In genomic region chr12:128267651-128268347, GRCh38 we compare ENCODE assay signal across 15 cellular contexts. TPM values are rescaled to one million over a fixed set of nuclear protein-coding genes. Genes with fewer than 3 reads are reported as not detected.
DNase-seq lines count a peak whose midpoint lies in the region; ATAC-seq, FAIRE-seq and TF ChIP-seq lines count a peak whose summit lies in the region.
"Had no signal": no experiment of that assay in that cellular context is flagged by ENCODE, and none has a peak within 500 bp of the region (broad histone marks: within the 10 kb centered on the region; RNA-seq: fewer than 3 reads in every experiment).

No MANE protein-coding gene starts in this region.

- WGBS in psoas muscle, 3 donors = 1 to 2% (median 2%) methylated on average over 38 to 44 of the region's 44 CpGs

- TF ChIP-seq CTCF in psoas muscle (IDR thresholded peaks at IDR 0.05) = no peak
- TF ChIP-seq CTCF in D721Med (IDR thresholded peaks at IDR 0.05; ENCODE audit: insufficient read depth, missing control alignments) = no peak

- CTCF ChIA-PET in naive thymus-derived CD4-positive, alpha-beta T cell (lab: Charles Lee) = no interaction called here

- H3K4me1 Mint-ChIP-seq in naive thymus-derived CD4-positive, alpha-beta T cell = no peaks in the 10 kb centered on the region
- H3K4me1 Mint-ChIP-seq: activated CD4-positive, alpha-beta T cell treated with anti-CD3 and anti-CD28 coated beads, Interleukin-2, amount 10 ng/mL, durations not matched to agents 24 days and 14 days had no signal

- H3K27ac Mint-ChIP-seq in naive thymus-derived CD4-positive, alpha-beta T cell = no peak overlapping the region
- H3K27ac Mint-ChIP-seq: activated CD4-positive, alpha-beta T cell treated with anti-CD3 and anti-CD28 coated beads, Interleukin-2, amount 10 ng/mL, durations not matched to agents 24 days and 14 days; activated T-helper 1 cell treated with anti-CD3 and anti-CD28 coated beads, Interleukin-12 subunit alpha, Interleukin-12 subunit beta, Interleukin-2, Interleukin-4 antibody, amounts not matched to agents 30 ng/mL and 10 ng/mL and 1 ng/mL, durations not matched to agents 14 hours and 24 hours and 36 hours had no signal

- ATAC-seq in psoas muscle = no peak
- ATAC-seq in GM18870 (IDR thresholded peaks at IDR 0.05; ENCODE audit: unreplicated experiment) = no peak
- no peak for ATAC-seq in naive thymus-derived CD4-positive, alpha-beta T cell

- peaks cover 30% of the 10 kb centered on the region for H3K9me3 ChIP-seq in adipocyte (ENCODE audit: control insufficient read depth, low read length)
- no peaks in the 10 kb centered on the region for H3K9me3 ChIP-seq in psoas muscle
- H3K9me3 ChIP-seq in naive thymus-derived CD4-positive, alpha-beta T cell (ENCODE audit: control insufficient read depth in 2 of 3, low read length in 3 of 3) = no peaks in the 10 kb centered on the region

- H3K27me3 Mint-ChIP-seq in naive thymus-derived CD4-positive, alpha-beta T cell = peaks cover 44 to 65% (median 52%) of the 10 kb centered on the region in 5 donors

- intact Hi-C loops in psoas muscle (cut with DNase I) = no loop called here
- intact Hi-C loops in naive thymus-derived CD4-positive, alpha-beta T cell (cut with micrococcal nuclease) = no loop called here

- H3K36me3 ChIP-seq in adipocyte (ENCODE audit: control insufficient read depth, insufficient read depth, low read length, severe bottlenecking) (no peaks in the 10 kb centered on the region), psoas muscle (ENCODE audit: insufficient read depth in 1 of 2, low read depth in 1 of 2) (no peaks in the 10 kb centered on the region)
- H3K36me3 ChIP-seq in naive thymus-derived CD4-positive, alpha-beta T cell (ENCODE audit: control insufficient read depth in 2 of 3, insufficient read depth in 3 of 3, low read length in 3 of 3) = no peaks in the 10 kb centered on the region
- H3K36me3 ChIP-seq: brain microvascular endothelial cell had no signal

- FAIRE-seq in D721Med (lab: Jason Lieb, UNC) = no peak

- no peak overlapping the region for H3K9ac ChIP-seq in adipocyte (ENCODE audit: low read length)
- H3K9ac ChIP-seq: KMS-11 had no signal

- H3K27me3 ChIP-seq in adipocyte (replicated peaks; ENCODE audit: control insufficient read depth, insufficient read depth, low read length) (peaks cover 41% of the 10 kb centered on the region), psoas muscle (ENCODE audit: insufficient read depth in 3 of 3, low read length in 2 of 3) (peaks cover 12 to 41% (median 18%) of the 10 kb centered on the region in 3 donors)
- no peaks in the 10 kb centered on the region for H3K27me3 ChIP-seq in naive thymus-derived CD4-positive, alpha-beta T cell (ENCODE audit: control insufficient read depth in 2 of 2, insufficient read depth in 2 of 2, low read length in 2 of 2)

- H3K4me3 Mint-ChIP-seq in naive thymus-derived CD4-positive, alpha-beta T cell = peak overlapping the region in 1 of 10 donors; percentile 3
- H3K4me3 Mint-ChIP-seq: activated CD4-positive, alpha-beta T cell treated with anti-CD3 and anti-CD28 coated beads, Interleukin-2, amount 10 ng/mL, durations not matched to agents 24 days and 14 days; activated T-helper 1 cell treated with anti-CD3 and anti-CD28 coated beads, Interleukin-12 subunit alpha, Interleukin-12 subunit beta, Interleukin-2, Interleukin-4 antibody, amounts not matched to agents 30 ng/mL and 10 ng/mL and 1 ng/mL, durations not matched to agents 14 hours and 24 hours and 36 hours had no signal

- H3K4me1 ChIP-seq in adipocyte (ENCODE audit: control insufficient read depth, insufficient read depth, low read length) = no peaks in the 10 kb centered on the region
- no peaks in the 10 kb centered on the region for H3K4me1 ChIP-seq in psoas muscle
- no peaks in the 10 kb centered on the region for H3K4me1 ChIP-seq in naive thymus-derived CD4-positive, alpha-beta T cell (ENCODE audit: control insufficient read depth in 2 of 2, insufficient read depth in 2 of 2, low read length in 2 of 2)

- DNase-seq in G401 (ENCODE audit: low spot score) (peak; percentile 15), adipocyte (ENCODE audit: low read depth) (no peak), psoas muscle (no peak), NCI-H510A (lab: John Stamatoyannopoulos, UW) (no peak), D721Med (ENCODE audit: insufficient read length, low spot score) (no peak)
- DNase-seq in naive thymus-derived CD4-positive, alpha-beta T cell = no peak
- DNase-seq: activated CD4-positive, alpha-beta T cell treated with anti-CD3 and anti-CD28 coated beads, Interleukin-2, amount 10 ng/mL, durations not matched to agents 24 days and 14 days; brain microvascular endothelial cell; EL; NCI-H1930; T-helper 1 cell had no signal

- H3K4me3 ChIP-seq in adipocyte (ENCODE audit: low read length) (peak overlapping the region; percentile 71), iPS-11a (ENCODE audit: low read depth, low read length) (peak overlapping the region; percentile 25), psoas muscle (peak overlapping the region; percentile 39)
- H3K4me3 ChIP-seq in naive thymus-derived CD4-positive, alpha-beta T cell (ENCODE audit: low read length) = no peak overlapping the region

- POLR2A ChIA-PET in naive thymus-derived CD4-positive, alpha-beta T cell (lab: Charles Lee) = no interaction called here

- no peaks in the 10 kb centered on the region for H3K36me3 Mint-ChIP-seq in naive thymus-derived CD4-positive, alpha-beta T cell

- in situ Hi-C loops in G401 (cut with HindIII; ENCODE audit: low sequenced_read_pairs) = no loop called here

- no peak overlapping the region for H3K27ac ChIP-seq in psoas muscle
- H3K27ac ChIP-seq in naive thymus-derived CD4-positive, alpha-beta T cell (ENCODE audit: low read depth, low read length) = no peak overlapping the region
- H3K27ac ChIP-seq: brain microvascular endothelial cell, KMS-11 had no signal

- peaks cover 0 to 50% (median 14%) of the 10 kb centered on the region in 11 donors for H3K9me3 Mint-ChIP-seq in naive thymus-derived CD4-positive, alpha-beta T cell
- H3K9me3 Mint-ChIP-seq: activated CD4-positive, alpha-beta T cell treated with anti-CD3 and anti-CD28 coated beads, Interleukin-2, amount 10 ng/mL, durations not matched to agents 24 days and 14 days had no signal

RNA-seq across cellular contexts. Expression of gene TMEM132C, which starts 0.8 kb away (rescaled TPM):
- not detected in 2 replicates for total RNA-seq in G401 (2014; rRNA removed; shearing (Covaris generic))
- total RNA-seq in psoas muscle = under 1 TPM; 0.16 to 0.77 (median 0.51) TPM
- under 1 TPM; 0.46 to 0.68 (median 0.47) TPM for polyA plus RNA-seq in psoas muscle
- not detected for total RNA-seq in naive thymus-derived CD4-positive, alpha-beta T cell
- not detected for polyA plus RNA-seq in naive thymus-derived CD4-positive, alpha-beta T cell
- total RNA-seq: activated CD4-positive, alpha-beta T cell treated with anti-CD3 and anti-CD28 coated beads, Interleukin-2, amount 10 ng/mL, durations not matched to agents 24 days and 14 days; activated T-helper 1 cell treated with anti-CD3 and anti-CD28 coated beads, Interleukin-12 subunit alpha, Interleukin-12 subunit beta, Interleukin-2, Interleukin-4 antibody, amounts not matched to agents 30 ng/mL and 10 ng/mL and 1 ng/mL, durations not matched to agents 14 hours and 24 hours and 36 hours had no signal
